Comparison of ENCODE assay signal across 32 cellular contexts in genomic region chr7:129803546-129804081, GRCh38.
"Had no signal": no experiment of that assay in that cellular context is flagged by ENCODE, and none has a peak within 500 bp of the region (broad histone marks: within the 10 kb centered on the region; RNA-seq: fewer than 3 reads in every experiment).

No MANE protein-coding gene starts in this region.

- H3K27me3 ChIP-seq: adrenal gland, ascending aorta, breast epithelium, cardiac muscle cell, gastrocnemius medialis had no signal

- H3K4me1 ChIP-seq: adrenal gland, ascending aorta, breast epithelium, esophagus muscularis mucosa, foreskin keratinocyte had no signal

- ATAC-seq: activated CD8-positive, alpha-beta T cell treated with anti-CD3 and anti-CD28 coated beads for 36 hours; activated naive CD8-positive, alpha-beta T cell treated with anti-CD3 and anti-CD28 coated beads, Interleukin-2, amount 50 U/mL, for 24 hours; foreskin keratinocyte; gastrocnemius medialis; heart left ventricle; T-helper 17 cell; WTC11 had no signal

- H3K9me3 ChIP-seq: adrenal gland, ascending aorta, breast epithelium, esophagus muscularis mucosa, gastrocnemius medialis, heart left ventricle had no signal

- DNase-seq: activated CD4-positive, alpha-beta T cell treated with anti-CD3 and anti-CD28 coated beads for 1 hour; activated CD4-positive, alpha-beta T cell treated with anti-CD3 and anti-CD28 coated beads for 4 hours; activated CD4-positive, alpha-beta T cell treated with anti-CD3 and anti-CD28 coated beads, Interleukin-2, amount 10 ng/mL, durations not matched to agents 7 days and 5 days; activated CD4-positive, alpha-beta T cell treated with anti-CD3 and anti-CD28 coated beads, Interleukin-2, amount 50 U/mL, for 4 hours; activated CD8-positive, alpha-beta memory T cell treated with anti-CD3 and anti-CD28 coated beads for 24 hours; activated CD8-positive, alpha-beta T cell treated with anti-CD3 and anti-CD28 coated beads for 36 hours; activated effector memory CD4-positive, alpha-beta T cell treated with anti-CD3 and anti-CD28 coated beads, Interleukin-2, amount 50 U/mL, for 16 hours; activated naive CD4-positive, alpha-beta T cell treated with anti-CD3 and anti-CD28 coated beads for 36 hours; activated naive CD8-positive, alpha-beta T cell treated with anti-CD3 and anti-CD28 coated beads for 36 hours; activated naive CD8-positive, alpha-beta T cell treated with anti-CD3 and anti-CD28 coated beads, Interleukin-2, amount 50 U/mL, for 24 hours; activated T-cell treated with anti-CD3 and anti-CD28 coated beads, Interleukin-2, amount 50 U/mL, for 1 hour; activated T-cell treated with anti-CD3 and anti-CD28 coated beads, Interleukin-2, amount 50 U/mL, for 48 hours; adrenal gland; amygdala; central memory CD4-positive, alpha-beta T cell; cerebellar nuclear complex; dorsolateral prefrontal cortex; effector memory CD4-positive, alpha-beta T cell; erythroblast; foreskin keratinocyte; gastrocnemius medialis; glutamatergic neuron; heart left ventricle; T-helper 1 cell; T-helper 17 cell; T1000 had no signal

- H3K27ac ChIP-seq: adrenal gland, ascending aorta, breast epithelium, cardiac muscle cell, coronary artery, dorsolateral prefrontal cortex, esophagus muscularis mucosa, foreskin keratinocyte, gastrocnemius medialis, heart left ventricle had no signal

- H3K36me3 ChIP-seq: adrenal gland, ascending aorta, breast epithelium, cardiac muscle cell, esophagus muscularis mucosa, gastrocnemius medialis, heart left ventricle had no signal

- H3K4me3 ChIP-seq: adrenal gland, ascending aorta, breast epithelium, cardiac muscle cell, coronary artery, dorsolateral prefrontal cortex, esophagus muscularis mucosa, gastrocnemius medialis, heart left ventricle had no signal
